15 cellular contexts compared by ENCODE assay signal in the genomic region with DNA sequence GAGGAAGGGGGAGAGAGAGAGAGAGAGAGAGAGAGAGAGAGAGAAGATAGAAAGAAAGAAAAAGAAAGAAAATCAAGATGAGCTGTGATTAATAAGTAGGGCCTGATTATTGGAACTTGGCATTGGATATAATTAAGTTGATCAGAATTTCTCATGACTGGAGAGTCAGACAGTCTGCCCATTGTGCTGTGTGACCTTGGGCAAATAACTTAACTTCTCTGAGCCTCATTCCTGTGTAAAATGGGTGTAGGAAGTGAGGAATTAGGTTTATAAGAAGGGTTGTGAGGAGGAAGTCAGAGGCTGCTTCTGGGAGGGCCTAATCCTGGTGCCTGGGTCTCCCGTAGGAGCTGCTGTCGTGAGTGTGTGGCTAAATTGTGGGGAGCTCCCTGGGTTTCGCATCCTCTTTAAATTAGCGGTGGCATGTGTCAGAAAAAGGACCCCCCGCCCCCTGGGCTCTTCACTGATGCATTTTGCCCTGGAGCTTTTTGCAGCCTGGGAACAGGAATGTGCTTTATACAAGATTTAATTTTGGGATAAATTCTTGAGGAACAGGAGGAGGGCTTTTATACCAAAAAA.
A peak's percentile ranks its signal among the peaks of the same experiment; 100 is the strongest.
DNase-seq lines count a peak whose midpoint lies in the region; ATAC-seq and FAIRE-seq lines count a peak whose summit lies in the region.
"Had no signal": no experiment of that assay in that cellular context is flagged by ENCODE, and none has a peak within 500 bp of the region (broad histone marks: within the 10 kb centered on the region; RNA-seq: fewer than 3 reads in every experiment).

No MANE protein-coding gene starts in this region.

- WGBS in small intestine, 3 donors = 48 to 81% (median 71%) methylated on average over 4 to 5 of the region's 5 CpGs

- peak overlapping the region; percentile 19 to 22 for H3K27ac ChIP-seq in small intestine (ENCODE audit: low read depth in 1 of 2, low read length in 1 of 2)
- H3K27ac ChIP-seq: pancreas had no signal

- peak overlapping the region; percentile 79 for H3K27ac Mint-ChIP-seq in activated CD4-positive, alpha-beta T cell treated with anti-CD3 and anti-CD28 coated beads, Interleukin-2, amount 10 ng/mL, durations not matched to agents 7 days and 5 days
- peak overlapping the region; percentile 99 for H3K27ac Mint-ChIP-seq in central memory CD8-positive, alpha-beta T cell (ENCODE audit: low read depth)
- H3K27ac Mint-ChIP-seq: GM23338 had no signal

- peaks cover 14% of the 10 kb centered on the region for H3K36me3 Mint-ChIP-seq in activated CD4-positive, alpha-beta T cell treated with anti-CD3 and anti-CD28 coated beads, Interleukin-2, amount 10 ng/mL, durations not matched to agents 7 days and 5 days (ENCODE audit: low read depth)
- H3K36me3 Mint-ChIP-seq in central memory CD8-positive, alpha-beta T cell (ENCODE audit: insufficient read depth) = peaks cover 48% of the 10 kb centered on the region

- no peaks in the 10 kb centered on the region for H3K27me3 Mint-ChIP-seq in activated CD4-positive, alpha-beta T cell treated with anti-CD3 and anti-CD28 coated beads, Interleukin-2, amount 10 ng/mL, durations not matched to agents 7 days and 5 days
- H3K27me3 Mint-ChIP-seq in central memory CD8-positive, alpha-beta T cell = no peaks in the 10 kb centered on the region

- no peak overlapping the region for H3K4me3 ChIP-seq in small intestine (ENCODE audit: low read depth in 1 of 2, low read length in 2 of 2)
- H3K4me3 ChIP-seq: cardiac muscle cell, GM23338, pancreas had no signal

- H3K4me3 Mint-ChIP-seq in activated CD4-positive, alpha-beta T cell treated with anti-CD3 and anti-CD28 coated beads, Interleukin-2, amount 10 ng/mL, durations not matched to agents 7 days and 5 days = no peak overlapping the region
- peak overlapping the region; percentile 72 for H3K4me3 Mint-ChIP-seq in central memory CD8-positive, alpha-beta T cell
- H3K4me3 Mint-ChIP-seq: GM23338 had no signal

- peaks cover 0 to 3% of the 10 kb centered on the region in 2 donors for H3K36me3 ChIP-seq in small intestine (ENCODE audit: control insufficient read depth in 2 of 2, insufficient read depth in 2 of 2, low read length in 2 of 2)
- H3K36me3 ChIP-seq: cardiac muscle cell, pancreas had no signal

- no peaks in the 10 kb centered on the region for H3K9me3 ChIP-seq in small intestine (ENCODE audit: control insufficient read depth, low read depth)
- H3K9me3 ChIP-seq: pancreas had no signal

- no peak for FAIRE-seq in small intestine (lab: Jason Lieb, UNC)
- FAIRE-seq: kidney, pancreas, RCC 7860 had no signal

- peaks cover 0 to 9% of the 10 kb centered on the region in 2 donors for H3K4me1 ChIP-seq in small intestine (ENCODE audit: control insufficient read depth in 2 of 2, insufficient read depth in 1 of 2, low read depth in 1 of 2, low read length in 1 of 2)

- no peaks in the 10 kb centered on the region for H3K27me3 ChIP-seq in small intestine (ENCODE audit: control insufficient read depth in 2 of 2, insufficient read depth in 2 of 2, low read length in 2 of 2)
- H3K27me3 ChIP-seq: cardiac muscle cell, pancreas had no signal

- H3K9me3 Mint-ChIP-seq in activated CD4-positive, alpha-beta T cell treated with anti-CD3 and anti-CD28 coated beads, Interleukin-2, amount 10 ng/mL, durations not matched to agents 7 days and 5 days = no peaks in the 10 kb centered on the region
- no peaks in the 10 kb centered on the region for H3K9me3 Mint-ChIP-seq in central memory CD8-positive, alpha-beta T cell
- H3K9me3 Mint-ChIP-seq: GM23338 had no signal

- peaks cover 58% of the 10 kb centered on the region for H3K4me1 Mint-ChIP-seq in activated CD4-positive, alpha-beta T cell treated with anti-CD3 and anti-CD28 coated beads, Interleukin-2, amount 10 ng/mL, durations not matched to agents 7 days and 5 days
- peaks cover 64% of the 10 kb centered on the region for H3K4me1 Mint-ChIP-seq in central memory CD8-positive, alpha-beta T cell

- ATAC-seq in central memory CD8-positive, alpha-beta T cell (replicated peaks; ENCODE audit: extremely low read depth, poor library complexity, severe bottlenecking) = no peak
- ATAC-seq in HG02852 (IDR thresholded peaks at IDR 0.05; ENCODE audit: unreplicated experiment) = no peak
- ATAC-seq: GM23338 had no signal

- CTCF ChIA-PET in activated CD4-positive, alpha-beta T cell treated with anti-CD3 and anti-CD28 coated beads, Interleukin-2, amount 10 ng/mL, durations not matched to agents 7 days and 5 days (lab: Charles Lee) = interaction anchor here (1.8 kb wide), 1 partner anchor 25 kb away, joined by 4 read pairs; no protein-coding TSS in a partner anchor

- POLR2A ChIA-PET in activated CD4-positive, alpha-beta T cell treated with anti-CD3 and anti-CD28 coated beads, Interleukin-2, amount 10 ng/mL, durations not matched to agents 7 days and 5 days (lab: Charles Lee) = no interaction called here

- DNase-seq in activated CD4-positive, alpha-beta T cell treated with anti-CD3 and anti-CD28 coated beads, Interleukin-2, amount 10 ng/mL, durations not matched to agents 7 days and 5 days = no peak
- DNase-seq in activated CD4-positive, alpha-beta T cell treated with anti-CD3 and anti-CD28 coated beads, Interleukin-2, amount 50 U/mL, for 4 hours = no peak
- DNase-seq in MV-4-11 (lab: John Stamatoyannopoulos, UW) = peak; percentile 96
- no peak for DNase-seq in central memory CD8-positive, alpha-beta T cell (ENCODE audit: low spot score in 2 of 2)
- no peak for DNase-seq in small intestine
- no peak for DNase-seq in NOMO-1 (lab: John Stamatoyannopoulos, UW; ENCODE audit: unreplicated experiment in 2 of 2)
- DNase-seq in NCI-H345 treated with DMSO at 0.1 percent for 48 hours (lab: John Stamatoyannopoulos, UW; ENCODE audit: unreplicated experiment) = no peak
- DNase-seq: kidney, NCI-H1105 treated with DMSO at 0.1 percent for 48 hours, NCI-H226 had no signal
